8 cellular contexts compared by ENCODE assay signal in genomic region chr5:123511648-123512605, GRCh38. TPM values are rescaled to one million over a fixed set of nuclear protein-coding genes. Genes with fewer than 3 reads are reported as not detected.
DNase-seq lines count a peak whose midpoint lies in the region; ATAC-seq and TF ChIP-seq lines count a peak whose summit lies in the region.

Gene CSNK1G3 (plus strand): TSS chr5:123512177. CDS start chr5:123545664, 33,487 bp downstream.

- H3K4me1 Mint-ChIP-seq in natural killer cell, result peaks cover 46 to 48% of the 10 kb centered on the region in 2 donors

- ATAC-seq in natural killer cell, result peak; percentile 86 to 94 (median 89)

- no peaks in the 10 kb centered on the region for H3K36me3 Mint-ChIP-seq in natural killer cell

- peak; percentile 98 for DNase-seq in ELR (ENCODE audit: low read depth)
- DNase-seq in H4 (ENCODE audit: low spot score), result peak; percentile 98
- peak; percentile 98 for DNase-seq in LoVo (ENCODE audit: low spot score)
- peak; percentile 95 to 96 for DNase-seq in SHP77 (lab: John Stamatoyannopoulos, UW)
- DNase-seq in activated effector memory CD4-positive, alpha-beta T cell treated with Interleukin-2 at 50 U/mL for 16 hours, result peak; percentile 84
- peak; percentile 98 for DNase-seq in fibroblast of peridontal ligament (ENCODE audit: extremely low read depth)
- DNase-seq in natural killer cell, result peak; percentile 88
- peak; percentile 92 for DNase-seq in stimulated activated naive CD4-positive, alpha-beta T cell treated with Interleukin-2 at 50 U/mL for 16 hours (lab: John Stamatoyannopoulos, UW)

- intact Hi-C loops in natural killer cell (cut with micrococcal nuclease), result loop anchor here (1.0 kb wide), 1 partner anchor 89 kb away; the partner anchor contains the start of gene CEP120

- no peaks in the 10 kb centered on the region for H3K9me3 Mint-ChIP-seq in natural killer cell

- TF ChIP-seq CTCF in natural killer cell (IDR thresholded peaks at IDR 0.05), result no peak

- peak within 1 kb of the TSS; percentile 99 for H3K4me3 Mint-ChIP-seq in natural killer cell

- H3K27me3 Mint-ChIP-seq in natural killer cell (ENCODE audit: low read depth in 2 of 2), result peaks cover 3 to 8% of the 10 kb centered on the region in 2 donors

- H3K27ac Mint-ChIP-seq in natural killer cell, result peak within 1 kb of the TSS; percentile 97 to 98

RNA-seq across cellular contexts. Expression of gene CSNK1G3, which starts in this region (rescaled TPM):
- 34.8 and 45.6 TPM in 2 replicates for total RNA-seq in H4 (2014; rRNA removed; shearing (Covaris generic))
- 100 to 1,000 TPM in 2 of 3 donors, 10 to 100 TPM in 1; 96.7 to 111 (median 101) TPM for total RNA-seq in natural killer cell

Comparison
In these comparisons a context has a peak if more than half of its experiments do, and no peak if none do; other contexts are left out.
1. Peak in every context shown above with its lines: DNase-seq and ATAC-seq.